7 cellular contexts compared by ENCODE assay signal in genomic region chr9:135887585-135888050, GRCh38. TPM values are rescaled to one million over a fixed set of nuclear protein-coding genes. Genes with fewer than 3 reads are reported as not detected.
A peak's percentile ranks its signal among the peaks of the same experiment; 100 is the strongest.
DNase-seq lines count a peak whose midpoint lies in the region; ATAC-seq and TF ChIP-seq lines count a peak whose summit lies in the region.

No MANE protein-coding gene starts in this region.

- no peak overlapping the region for H3K4me3 ChIP-seq in thyroid gland (replicated peaks in 1 of 3)

- no peak overlapping the region for H3K27ac ChIP-seq in thyroid gland

- H3K27me3 ChIP-seq in thyroid gland = no peaks in the 10 kb centered on the region

- TF ChIP-seq POLR2A in thyroid gland (IDR thresholded peaks at IDR 0.05) = no peak

- peak overlapping the region; percentile 68 to 83 (median 81) for H3K4me3 Mint-ChIP-seq in immature natural killer cell
- H3K4me3 Mint-ChIP-seq in stimulated activated naive CD8-positive, alpha-beta T cell treated with anti-CD3 and anti-CD28 coated beads, Interleukin-15, amount 100 ng/mL, for 72 hours = peak overlapping the region; percentile 78 to 80

- H3K4me1 ChIP-seq in thyroid gland = peaks cover 5 to 16% of the 10 kb centered on the region in 2 donors

- H3K27me3 Mint-ChIP-seq in immature natural killer cell (ENCODE audit: low read depth in 3 of 3) = peaks cover 0 to 4% (median 2%) of the 10 kb centered on the region in 3 donors
- no peaks in the 10 kb centered on the region for H3K27me3 Mint-ChIP-seq in stimulated activated naive CD8-positive, alpha-beta T cell treated with anti-CD3 and anti-CD28 coated beads, Interleukin-15, amount 100 ng/mL, for 72 hours

- 62 to 64% methylated on average over 11 to 12 of the region's 12 CpGs for WGBS in thyroid gland, 2 donors

- H3K9me3 ChIP-seq in thyroid gland = no peaks in the 10 kb centered on the region

- DNase-seq in MV-4-11 (lab: John Stamatoyannopoulos, UW) (peak; percentile 88), activated T-cell treated with anti-CD3 and anti-CD28 coated beads for 24 hours (ENCODE audit: low read depth) (peak; percentile 29), immature natural killer cell (peak; percentile 63 to 71 (median 70)), thyroid gland (no peak), EL (no peak)
- peak; percentile 63 to 82 for DNase-seq in stimulated activated naive CD8-positive, alpha-beta T cell treated with anti-CD3 and anti-CD28 coated beads, Interleukin-15, amount 100 ng/mL, for 72 hours

- ATAC-seq in GM19467 (IDR thresholded peaks at IDR 0.05; ENCODE audit: unreplicated experiment) = peak; percentile 52
- peak; percentile 98 for ATAC-seq in stimulated activated naive CD8-positive, alpha-beta T cell treated with anti-CD3 and anti-CD28 coated beads, Interleukin-15, amount 100 ng/mL, for 72 hours

- TF ChIP-seq CTCF in thyroid gland (IDR thresholded peaks at IDR 0.05) = no peak

- H3K36me3 Mint-ChIP-seq in immature natural killer cell = no peaks in the 10 kb centered on the region

- peaks cover 45 to 67% of the 10 kb centered on the region in 2 donors for H3K4me1 Mint-ChIP-seq in immature natural killer cell
- peaks cover 82% of the 10 kb centered on the region for H3K4me1 Mint-ChIP-seq in stimulated activated naive CD8-positive, alpha-beta T cell treated with anti-CD3 and anti-CD28 coated beads, Interleukin-15, amount 100 ng/mL, for 72 hours

- intact Hi-C loops in thyroid gland (cut with DNase I) = no loop called here

- H3K36me3 ChIP-seq in thyroid gland = no peaks in the 10 kb centered on the region

- no peaks in the 10 kb centered on the region for H3K9me3 Mint-ChIP-seq in immature natural killer cell
- no peaks in the 10 kb centered on the region for H3K9me3 Mint-ChIP-seq in stimulated activated naive CD8-positive, alpha-beta T cell treated with anti-CD3 and anti-CD28 coated beads, Interleukin-15, amount 100 ng/mL, for 72 hours

- H3K27ac Mint-ChIP-seq in immature natural killer cell = peak overlapping the region; percentile 68 to 95 (median 90)
- H3K27ac Mint-ChIP-seq in stimulated activated naive CD8-positive, alpha-beta T cell treated with anti-CD3 and anti-CD28 coated beads, Interleukin-15, amount 100 ng/mL, for 72 hours = peak overlapping the region; percentile 84 to 89

RNA-seq across cellular contexts. Expression of gene CAMSAP1, which starts 19.7 kb away (rescaled TPM):
- polyA plus RNA-seq in immature natural killer cell = 1 to 10 TPM in 2 of 3 donors, under 1 TPM in 1; 0.10 to 1.7 (median 1.1) TPM
- 10 to 100 TPM; 11.8 to 23.4 (median 19.9) TPM for total RNA-seq in thyroid gland

Comparison
In these comparisons a context has a peak if more than half of its experiments do, and no peak if none do; other contexts are left out.
1. DNase-seq: peak in MV-4-11 (single experiment), activated T-cell treated with anti-CD3 and anti-CD28 coated beads for 24 hours (single experiment), immature natural killer cell (3 of 3) and stimulated activated naive CD8-positive, alpha-beta T cell treated with anti-CD3 and anti-CD28 coated beads, Interleukin-15, amount 100 ng/mL, for 72 hours (2 of 2); none in thyroid gland (0 of 2) and EL (single experiment).